In genomic region chr11:126359431-126360048, GRCh38 we compare ENCODE assay signal across 1 cellular context.
TF ChIP-seq lines count a peak whose summit lies in the region.

No MANE protein-coding gene starts in this region.

TF ChIP-seq in HepG2, 621 proteins besides CTCF, POLR2A, EP300 and RAD21:
- no peak for TF ChIP-seq ZNF441 (CRISPR knock-in tag; IDR thresholded peaks at IDR 0.05; ENCODE audit: borderline replicate concordance)
- TF ChIP-seq, protein P1, sequence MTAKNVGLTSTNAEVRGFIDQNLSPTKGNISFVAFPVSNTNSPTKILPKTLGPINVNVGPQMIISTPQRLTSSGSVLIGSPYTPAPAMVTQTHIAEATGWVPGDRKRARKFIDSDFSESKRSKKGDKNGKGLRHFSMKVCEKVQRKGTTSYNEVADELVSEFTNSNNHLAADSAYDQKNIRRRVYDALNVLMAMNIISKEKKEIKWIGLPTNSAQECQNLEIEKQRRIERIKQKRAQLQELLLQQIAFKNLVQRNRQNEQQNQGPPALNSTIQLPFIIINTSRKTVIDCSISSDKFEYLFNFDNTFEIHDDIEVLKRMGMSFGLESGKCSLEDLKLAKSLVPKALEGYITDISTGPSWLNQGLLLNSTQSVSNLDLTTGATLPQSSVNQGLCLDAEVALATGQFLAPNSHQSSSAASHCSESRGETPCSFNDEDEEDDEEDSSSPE (CRISPR knock-in tag; IDR thresholded peaks at IDR 0.05), result no peak
- no peak for TF ChIP-seq ZNF331 (CRISPR knock-in tag; IDR thresholded peaks at IDR 0.05)
- peak; percentile 40; the same call in 1 of the 2 replicates for TF ChIP-seq NR2F6 (IDR thresholded peaks at IDR 0.05)
- TF ChIP-seq NR2F6 (CRISPR knock-in tag; IDR thresholded peaks at IDR 0.05), result no peak
- TF ChIP-seq ZNF264 (CRISPR knock-in tag; IDR thresholded peaks at IDR 0.05), result no peak
- TF ChIP-seq ZNF720 (CRISPR knock-in tag; IDR thresholded peaks at IDR 0.05), result no peak
- TF ChIP-seq RBFOX2 (IDR thresholded peaks at IDR 0.05; ENCODE audit: low read depth, low read length), result peak; percentile 21; the same call in 1 of the 2 replicates
- no peak for TF ChIP-seq KDM3A (CRISPR knock-in tag; IDR thresholded peaks at IDR 0.05; ENCODE audit: low read depth)
- peak; percentile 23 for TF ChIP-seq AGO2 (optimal IDR thresholded peaks at IDR 0.05; ENCODE audit: low read depth, low read length)
- 0 out of 2 replicates have a peak, but pooled peaks have one; percentile 15 for TF ChIP-seq HNF4A (CRISPR knock-in tag; IDR thresholded peaks at IDR 0.05)
- TF ChIP-seq HBP1 (CRISPR knock-in tag; IDR thresholded peaks at IDR 0.05; ENCODE audit: low read depth), result no peak
- TF ChIP-seq NR2F2 (IDR thresholded peaks at IDR 0.05; ENCODE audit: borderline replicate concordance, low read depth), result peak; percentile 45; the same call in 1 of the 2 replicates
- TF ChIP-seq ZHX1 (CRISPR knock-in tag; IDR thresholded peaks at IDR 0.05; ENCODE audit: low read depth), result no peak
- TF ChIP-seq HNRNPK (IDR thresholded peaks at IDR 0.05; ENCODE audit: low read depth, low read length, poor library complexity, severe bottlenecking), result peak; percentile 24
- TF ChIP-seq RARA (CRISPR knock-in tag; IDR thresholded peaks at IDR 0.05), result 0 out of 2 replicates have a peak, but pooled peaks have one; percentile 6
- TF ChIP-seq SUZ12 (IDR thresholded peaks at IDR 0.05; ENCODE audit: low read depth, low read length), result no peak
